In genomic region chrX:46602468-46603102, GRCh38 we compare ENCODE assay signal across 2 cellular contexts.
TF ChIP-seq lines count a peak whose summit lies in the region.

No MANE protein-coding gene starts in this region.

TF ChIP-seq in WTC11, 78 proteins besides CTCF, POLR2A, EP300 and RAD21:
- no peak for TF ChIP-seq ZSCAN18 (CRISPR knock-in tag; IDR thresholded peaks at IDR 0.05)
- TF ChIP-seq E2F1 (CRISPR knock-in tag; IDR thresholded peaks at IDR 0.05): no peak
- no peak for TF ChIP-seq CREM (CRISPR knock-in tag; IDR thresholded peaks at IDR 0.05)
- no peak for TF ChIP-seq SP1 (CRISPR knock-in tag; conservative IDR thresholded peaks at IDR 0.05)
TF ChIP-seq in WTC11: peak in this region for 0.

TF ChIP-seq in HepG2, 621 proteins besides CTCF, POLR2A, EP300 and RAD21:
- TF ChIP-seq NFIC (IDR thresholded peaks at IDR 0.05; ENCODE audit: low read length) (no peak), PCBP1 (IDR thresholded peaks at IDR 0.05; ENCODE audit: borderline replicate concordance, low read depth, low read length) (no peak), ZNF326 (CRISPR knock-in tag; IDR thresholded peaks at IDR 0.05; ENCODE audit: borderline replicate concordance) (no peak), RFX3 (CRISPR knock-in tag; IDR thresholded peaks at IDR 0.05) (no peak), ZNF281 (CRISPR knock-in tag; IDR thresholded peaks at IDR 0.05; ENCODE audit: borderline replicate concordance) (no peak), ZZZ3 (CRISPR knock-in tag; IDR thresholded peaks at IDR 0.05; ENCODE audit: borderline replicate concordance) (no peak), FOXM1 (CRISPR knock-in tag; IDR thresholded peaks at IDR 0.05) (no peak)
- TF ChIP-seq, protein P1, sequence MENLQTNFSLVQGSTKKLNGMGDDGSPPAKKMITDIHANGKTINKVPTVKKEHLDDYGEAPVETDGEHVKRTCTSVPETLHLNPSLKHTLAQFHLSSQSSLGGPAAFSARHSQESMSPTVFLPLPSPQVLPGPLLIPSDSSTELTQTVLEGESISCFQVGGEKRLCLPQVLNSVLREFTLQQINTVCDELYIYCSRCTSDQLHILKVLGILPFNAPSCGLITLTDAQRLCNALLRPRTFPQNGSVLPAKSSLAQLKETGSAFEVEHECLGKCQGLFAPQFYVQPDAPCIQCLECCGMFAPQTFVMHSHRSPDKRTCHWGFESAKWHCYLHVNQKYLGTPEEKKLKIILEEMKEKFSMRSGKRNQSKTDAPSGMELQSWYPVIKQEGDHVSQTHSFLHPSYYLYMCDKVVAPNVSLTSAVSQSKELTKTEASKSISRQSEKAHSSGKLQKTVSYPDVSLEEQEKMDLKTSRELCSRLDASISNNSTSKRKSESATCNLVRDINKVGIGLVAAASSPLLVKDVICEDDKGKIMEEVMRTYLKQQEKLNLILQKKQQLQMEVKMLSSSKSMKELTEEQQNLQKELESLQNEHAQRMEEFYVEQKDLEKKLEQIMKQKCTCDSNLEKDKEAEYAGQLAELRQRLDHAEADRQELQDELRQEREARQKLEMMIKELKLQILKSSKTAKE (CRISPR knock-in tag; IDR thresholded peaks at IDR 0.05; ENCODE audit: borderline replicate concordance): no peak
- TF ChIP-seq, protein P2, sequence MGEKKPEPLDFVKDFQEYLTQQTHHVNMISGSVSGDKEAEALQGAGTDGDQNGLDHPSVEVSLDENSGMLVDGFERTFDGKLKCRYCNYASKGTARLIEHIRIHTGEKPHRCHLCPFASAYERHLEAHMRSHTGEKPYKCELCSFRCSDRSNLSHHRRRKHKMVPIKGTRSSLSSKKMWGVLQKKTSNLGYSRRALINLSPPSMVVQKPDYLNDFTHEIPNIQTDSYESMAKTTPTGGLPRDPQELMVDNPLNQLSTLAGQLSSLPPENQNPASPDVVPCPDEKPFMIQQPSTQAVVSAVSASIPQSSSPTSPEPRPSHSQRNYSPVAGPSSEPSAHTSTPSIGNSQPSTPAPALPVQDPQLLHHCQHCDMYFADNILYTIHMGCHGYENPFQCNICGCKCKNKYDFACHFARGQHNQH (CRISPR knock-in tag; IDR thresholded peaks at IDR 0.05): no peak
